In the genomic region with DNA sequence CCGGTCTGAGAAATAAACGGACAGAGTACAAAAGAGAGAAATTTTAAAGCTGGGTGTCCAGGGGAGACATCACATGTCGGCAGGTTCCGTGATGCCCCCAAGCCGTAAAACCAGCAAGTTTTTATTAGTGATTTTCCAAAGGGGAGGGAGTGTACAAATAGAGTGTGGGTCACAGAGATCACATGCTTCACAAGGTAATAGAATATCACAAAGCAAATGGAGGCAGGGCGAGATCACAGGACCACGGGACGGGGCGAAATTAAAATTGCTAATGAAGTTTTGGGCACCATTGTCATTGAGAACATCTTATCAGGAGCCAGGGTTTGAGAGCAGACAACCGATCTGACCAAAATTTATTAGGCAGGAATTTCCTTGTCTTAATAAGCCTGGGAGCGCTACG, we compare ENCODE assay signal across 7 cellular contexts. TPM values are rescaled to one million over a fixed set of nuclear protein-coding genes. Genes with fewer than 3 reads are reported as not detected.
DNase-seq lines count a peak whose midpoint lies in the region; ATAC-seq and TF ChIP-seq lines count a peak whose summit lies in the region.
"Not testable (repeated sequence)": the region's sequence is repeated elsewhere in the genome, so short reads cannot be mapped to it uniquely, and the experiment has no call there.

No MANE protein-coding gene starts in this region.

- H3K4me3 Mint-ChIP-seq in GM23338 (peak overlapping the region; percentile 15; the same call in 1 of the 3 replicates), WTC11 (peak overlapping the region; percentile 24; the same call in 1 of the 2 replicates), nephron progenitor cell (peak overlapping the region; percentile 50)
- H3K4me3 Mint-ChIP-seq in glutamatergic neuron (ENCODE audit: unreplicated experiment): not testable (repeated sequence)

- peak overlapping the region; percentile 86 for H3K27ac Mint-ChIP-seq in GM23338
- peak overlapping the region; percentile 95 for H3K27ac Mint-ChIP-seq in WTC11
- peak overlapping the region; percentile 34 for H3K27ac Mint-ChIP-seq in glutamatergic neuron (ENCODE audit: unreplicated experiment)
- H3K27ac Mint-ChIP-seq in nephron progenitor cell: not testable (repeated sequence)

- CTCF ChIA-PET in WTC11 (lab: Charles Lee): not testable (repeated sequence)

- TF ChIP-seq CTCF in GM23338 (conservative IDR thresholded peaks at IDR 0.05; ENCODE audit: low read depth in 2 of 2); WTC11 (IDR thresholded peaks at IDR 0.05); glutamatergic neuron (IDR thresholded peaks at IDR 0.05; ENCODE audit: partially characterized antibody, unreplicated experiment); nephron progenitor cell (IDR thresholded peaks at IDR 0.05); neutrophil (IDR thresholded peaks at IDR 0.05): not testable (repeated sequence)

- H3K9ac ChIP-seq in HUES48 (ENCODE audit: low read depth, low read length): not testable (repeated sequence)
- H3K9ac ChIP-seq in iPS-20b (ENCODE audit: low read depth, low read length): peak overlapping the region; percentile 8; the same call in 1 of the 2 replicates

- peak overlapping the region; percentile 49; the same call in 1 of the 2 replicates for H3K4me2 ChIP-seq in GM23338

- not testable (repeated sequence) for H3K27me3 ChIP-seq in GM23338 (ENCODE audit: insufficient read depth); HUES48 (ENCODE audit: control insufficient read depth, insufficient read depth, low read length); iPS-20b (ENCODE audit: insufficient read depth, low read length); neutrophil

- not testable (repeated sequence) for H3F3A ChIP-seq in GM23338 (replicated peaks; ENCODE audit: low read depth)

- DNase-seq in GM23338 (ENCODE audit: low spot score): peak; percentile 48
- not testable (repeated sequence) for DNase-seq in WTC11 (ENCODE audit: low spot score); glutamatergic neuron; nephron progenitor cell

- H3K36me3 ChIP-seq in GM23338 (ENCODE audit: insufficient read depth) (peaks cover 43% of the 10 kb centered on the region), HUES48 (ENCODE audit: control insufficient read depth, insufficient read depth, low read length) (peaks cover 70% of the 10 kb centered on the region), iPS-20b (ENCODE audit: insufficient read depth, low read depth, low read length) (peaks cover 84% of the 10 kb centered on the region), neutrophil (peaks cover 82% of the 10 kb centered on the region)

- H3K27me3 Mint-ChIP-seq in GM23338 (ENCODE audit: insufficient read depth, low read depth, poor library complexity): peaks cover 22% of the 10 kb centered on the region
- H3K27me3 Mint-ChIP-seq in WTC11 (ENCODE audit: low read depth); glutamatergic neuron (ENCODE audit: unreplicated experiment); nephron progenitor cell (ENCODE audit: low read depth, poor library complexity): not testable (repeated sequence)

- not testable (repeated sequence) for H3K4me3 ChIP-seq in GM23338; HUES48 (ENCODE audit: low read depth, low read length); iPS-20b (ENCODE audit: low read length); neutrophil (ENCODE audit: low read depth in 1 of 2, low read length in 1 of 2)

- H3K27ac ChIP-seq in GM23338 (ENCODE audit: low read depth) (peak overlapping the region; percentile 91), HUES48 (ENCODE audit: low read depth, low read length) (peak overlapping the region; percentile 89), neutrophil (peak overlapping the region; percentile 91)
- H3K27ac ChIP-seq in iPS-20b (ENCODE audit: low read length): not testable (repeated sequence)

- H3K9me3 Mint-ChIP-seq in GM23338 (peaks cover 38% of the 10 kb centered on the region), WTC11 (peaks cover 44% of the 10 kb centered on the region), glutamatergic neuron (ENCODE audit: unreplicated experiment) (peaks cover 13% of the 10 kb centered on the region), nephron progenitor cell (peaks cover 59% of the 10 kb centered on the region)

- not testable (repeated sequence) for H4K20me1 ChIP-seq in GM23338 (replicated peaks; ENCODE audit: insufficient read depth)

- not testable (repeated sequence) for H3K79me2 ChIP-seq in GM23338 (replicated peaks; ENCODE audit: insufficient read depth)

- peaks cover 19% of the 10 kb centered on the region for H3K9me3 ChIP-seq in HUES48 (ENCODE audit: control insufficient read depth, insufficient read depth, low read length)
- H3K9me3 ChIP-seq in iPS-20b (ENCODE audit: insufficient read depth, low read depth, low read length): peaks cover 22% of the 10 kb centered on the region
- not testable (repeated sequence) for H3K9me3 ChIP-seq in neutrophil

- POLR2A ChIA-PET in WTC11 (lab: Charles Lee): not testable (repeated sequence)

- H3K4me1 ChIP-seq in GM23338 (ENCODE audit: insufficient read depth): peaks cover 43% of the 10 kb centered on the region
- peaks cover 29% of the 10 kb centered on the region for H3K4me1 ChIP-seq in HUES48 (ENCODE audit: control insufficient read depth, insufficient read depth, low read length)
- peaks cover 20% of the 10 kb centered on the region; the same call in 1 of the 2 replicates for H3K4me1 ChIP-seq in iPS-20b (ENCODE audit: insufficient read depth, low read length)
- H3K4me1 ChIP-seq in neutrophil (ENCODE audit: control insufficient read depth in 1 of 2, insufficient read depth in 1 of 2, low read depth in 1 of 2, low read length in 1 of 2): peaks cover 49 to 60% of the 10 kb centered on the region in 2 experiments

- not testable (repeated sequence) for H3K9me2 ChIP-seq in GM23338 (ENCODE audit: insufficient read depth)

- H2AFZ ChIP-seq in GM23338: not testable (repeated sequence)

- peaks cover 50% of the 10 kb centered on the region for H3K4me1 Mint-ChIP-seq in GM23338
- peaks cover 60% of the 10 kb centered on the region for H3K4me1 Mint-ChIP-seq in WTC11
- not testable (repeated sequence) for H3K4me1 Mint-ChIP-seq in glutamatergic neuron (ENCODE audit: low read depth, unreplicated experiment)
- H3K4me1 Mint-ChIP-seq in nephron progenitor cell: peaks cover 32% of the 10 kb centered on the region

- not testable (repeated sequence) for ATAC-seq in GM23338, WTC11

- H3K36me3 Mint-ChIP-seq in GM23338 (ENCODE audit: low read depth) (peaks cover 97% of the 10 kb centered on the region), WTC11 (peaks cover 89% of the 10 kb centered on the region), glutamatergic neuron (ENCODE audit: unreplicated experiment) (peaks cover 39% of the 10 kb centered on the region), nephron progenitor cell (ENCODE audit: low read depth) (peaks cover 90% of the 10 kb centered on the region)

TF ChIP-seq in WTC11, 78 proteins besides CTCF, POLR2A, EP300 and RAD21:
- TF ChIP-seq, protein P1, sequence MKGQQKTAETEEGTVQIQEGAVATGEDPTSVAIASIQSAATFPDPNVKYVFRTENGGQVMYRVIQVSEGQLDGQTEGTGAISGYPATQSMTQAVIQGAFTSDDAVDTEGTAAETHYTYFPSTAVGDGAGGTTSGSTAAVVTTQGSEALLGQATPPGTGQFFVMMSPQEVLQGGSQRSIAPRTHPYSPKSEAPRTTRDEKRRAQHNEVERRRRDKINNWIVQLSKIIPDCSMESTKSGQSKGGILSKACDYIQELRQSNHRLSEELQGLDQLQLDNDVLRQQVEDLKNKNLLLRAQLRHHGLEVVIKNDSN (CRISPR knock-in tag; IDR thresholded peaks at IDR 0.05): peak; percentile 50; the same call in 1 of the 2 replicates
- TF ChIP-seq, protein P2, sequence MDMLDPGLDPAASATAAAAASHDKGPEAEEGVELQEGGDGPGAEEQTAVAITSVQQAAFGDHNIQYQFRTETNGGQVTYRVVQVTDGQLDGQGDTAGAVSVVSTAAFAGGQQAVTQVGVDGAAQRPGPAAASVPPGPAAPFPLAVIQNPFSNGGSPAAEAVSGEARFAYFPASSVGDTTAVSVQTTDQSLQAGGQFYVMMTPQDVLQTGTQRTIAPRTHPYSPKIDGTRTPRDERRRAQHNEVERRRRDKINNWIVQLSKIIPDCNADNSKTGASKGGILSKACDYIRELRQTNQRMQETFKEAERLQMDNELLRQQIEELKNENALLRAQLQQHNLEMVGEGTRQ (CRISPR knock-in tag; IDR thresholded peaks at IDR 0.05): peak; percentile 51

RNA-seq across cellular contexts. Expression of gene NQO2, which starts 9.0 kb away (rescaled TPM):
- 117 and 125 TPM in 2 replicates for total RNA-seq in GM23338 (2014; rRNA removed; shearing (Covaris generic))
- polyA plus RNA-seq in GM23338 (2016; fragmentation: Nextera tagmentation; extraction: Ambion mirVana): 159 and 173 TPM in 2 replicates
- total RNA-seq in WTC11 (2021) (119 to 152 TPM (median 150 TPM) in 3 replicates), glutamatergic neuron (ENCODE audit: unreplicated experiment) (28.1 TPM)

RNA-seq across cellular contexts. Expression of gene SERPINB6, which starts 37.3 kb away (rescaled TPM):
- 37.6 and 38.5 TPM in 2 replicates for total RNA-seq in GM23338 (2014; rRNA removed; shearing (Covaris generic))
- 25.9 and 26.0 TPM in 2 replicates for polyA plus RNA-seq in GM23338 (2016; fragmentation: Nextera tagmentation; extraction: Ambion mirVana)
- total RNA-seq in WTC11 (2021): 28.0 to 33.7 TPM (median 32.9 TPM) in 3 replicates
- 14.0 TPM for total RNA-seq in glutamatergic neuron (ENCODE audit: unreplicated experiment)

RNA-seq across cellular contexts. Expression of gene RIPK1, which starts 59.6 kb away (rescaled TPM):
- total RNA-seq in GM23338 (2014; rRNA removed; shearing (Covaris generic)): 16.7 and 19.4 TPM in 2 replicates
- polyA plus RNA-seq in GM23338 (2016; fragmentation: Nextera tagmentation; extraction: Ambion mirVana): 4.9 and 5.7 TPM in 2 replicates
- 8.7 to 11.8 TPM (median 11.3 TPM) in 3 replicates for total RNA-seq in WTC11 (2021)
- 10.6 TPM for total RNA-seq in glutamatergic neuron (ENCODE audit: unreplicated experiment)
